In the genomic region with DNA sequence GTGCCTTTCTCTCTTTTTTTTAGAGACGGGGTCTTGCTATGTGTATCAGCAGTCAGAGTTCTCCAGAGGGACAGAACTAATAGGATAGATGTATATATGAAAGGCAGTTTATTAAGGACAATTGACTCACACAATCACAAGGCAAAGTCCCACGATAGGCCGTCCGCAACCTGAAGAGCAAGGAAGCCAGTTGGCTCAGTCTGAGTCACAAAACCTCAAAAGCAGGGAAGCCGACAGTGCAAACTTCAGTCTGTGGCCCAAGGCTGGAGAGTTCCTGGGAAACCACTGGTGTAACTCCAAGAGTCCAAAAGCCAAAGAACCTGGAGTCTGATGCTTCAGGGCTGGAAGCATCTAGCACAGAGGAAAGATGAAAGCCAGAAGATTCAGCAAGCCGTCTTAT, we compare ENCODE assay signal across 1 cellular context.
TF ChIP-seq lines count a peak whose summit lies in the region.

No MANE protein-coding gene starts in this region.

TF ChIP-seq in HepG2, 621 proteins besides CTCF, POLR2A, EP300 and RAD21 (continues in another document):
- peak; percentile 31; the same call in 1 of the 2 replicates for TF ChIP-seq ZNF644 (CRISPR knock-in tag; IDR thresholded peaks at IDR 0.05; ENCODE audit: low read depth)
- TF ChIP-seq, protein P1, sequence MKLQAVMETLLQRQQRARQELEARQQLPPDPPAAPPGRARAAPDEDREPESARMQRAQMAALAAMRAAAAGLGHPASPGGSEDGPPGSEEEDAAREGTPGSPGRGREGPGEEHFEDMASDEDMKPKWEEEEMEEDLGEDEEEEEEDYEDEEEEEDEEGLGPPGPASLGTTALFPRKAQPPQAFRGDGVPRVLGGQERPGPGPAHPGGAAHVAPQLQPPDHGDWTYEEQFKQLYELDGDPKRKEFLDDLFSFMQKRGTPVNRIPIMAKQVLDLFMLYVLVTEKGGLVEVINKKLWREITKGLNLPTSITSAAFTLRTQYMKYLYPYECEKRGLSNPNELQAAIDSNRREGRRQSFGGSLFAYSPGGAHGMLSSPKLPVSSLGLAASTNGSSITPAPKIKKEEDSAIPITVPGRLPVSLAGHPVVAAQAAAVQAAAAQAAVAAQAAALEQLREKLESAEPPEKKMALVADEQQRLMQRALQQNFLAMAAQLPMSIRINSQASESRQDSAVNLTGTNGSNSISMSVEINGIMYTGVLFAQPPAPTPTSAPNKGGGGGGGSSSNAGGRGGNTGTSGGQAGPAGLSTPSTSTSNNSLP (IDR thresholded peaks at IDR 0.05; ENCODE audit: low read depth, low read length): 0 out of 2 replicates have a peak, but pooled peaks have one; percentile 21
- TF ChIP-seq ZNF567 (CRISPR knock-in tag; IDR thresholded peaks at IDR 0.05; ENCODE audit: borderline replicate concordance): no peak
- no peak for TF ChIP-seq ZNF780A (CRISPR knock-in tag; IDR thresholded peaks at IDR 0.05)
- TF ChIP-seq, protein P2, sequence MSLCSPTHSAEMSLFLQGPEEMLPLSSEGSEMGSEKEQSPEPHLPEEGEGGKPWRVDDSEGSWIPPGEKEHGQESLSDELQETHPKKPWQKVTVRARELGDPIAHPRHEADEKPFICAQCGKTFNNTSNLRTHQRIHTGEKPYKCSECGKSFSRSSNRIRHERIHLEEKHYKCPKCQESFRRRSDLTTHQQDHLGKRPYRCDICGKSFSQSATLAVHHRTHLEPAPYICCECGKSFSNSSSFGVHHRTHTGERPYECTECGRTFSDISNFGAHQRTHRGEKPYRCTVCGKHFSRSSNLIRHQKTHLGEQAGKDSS (CRISPR knock-in tag; IDR thresholded peaks at IDR 0.05; ENCODE audit: borderline replicate concordance, low read depth): no peak
- no peak for TF ChIP-seq MBNL3 (CRISPR knock-in tag; conservative IDR thresholded peaks at IDR 0.05)
- TF ChIP-seq SIN3A (IDR thresholded peaks at IDR 0.05; ENCODE audit: borderline replicate concordance, low read depth, low read length): no peak
- TF ChIP-seq U2AF1 (optimal IDR thresholded peaks at IDR 0.05; ENCODE audit: low read depth, low read length): no peak
- TF ChIP-seq KDM5B (CRISPR knock-in tag; IDR thresholded peaks at IDR 0.05; ENCODE audit: borderline replicate concordance): no peak
- TF ChIP-seq, protein P3, sequence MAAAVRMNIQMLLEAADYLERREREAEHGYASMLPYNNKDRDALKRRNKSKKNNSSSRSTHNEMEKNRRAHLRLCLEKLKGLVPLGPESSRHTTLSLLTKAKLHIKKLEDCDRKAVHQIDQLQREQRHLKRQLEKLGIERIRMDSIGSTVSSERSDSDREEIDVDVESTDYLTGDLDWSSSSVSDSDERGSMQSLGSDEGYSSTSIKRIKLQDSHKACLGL (CRISPR knock-in tag; IDR thresholded peaks at IDR 0.05): no peak
- TF ChIP-seq ZNF605 (CRISPR knock-in tag; IDR thresholded peaks at IDR 0.05): no peak
- peak; percentile 86 for TF ChIP-seq BCL6 (CRISPR knock-in tag; IDR thresholded peaks at IDR 0.05)
- TF ChIP-seq MLLT10 (CRISPR knock-in tag; IDR thresholded peaks at IDR 0.05): no peak
- TF ChIP-seq, protein P4, sequence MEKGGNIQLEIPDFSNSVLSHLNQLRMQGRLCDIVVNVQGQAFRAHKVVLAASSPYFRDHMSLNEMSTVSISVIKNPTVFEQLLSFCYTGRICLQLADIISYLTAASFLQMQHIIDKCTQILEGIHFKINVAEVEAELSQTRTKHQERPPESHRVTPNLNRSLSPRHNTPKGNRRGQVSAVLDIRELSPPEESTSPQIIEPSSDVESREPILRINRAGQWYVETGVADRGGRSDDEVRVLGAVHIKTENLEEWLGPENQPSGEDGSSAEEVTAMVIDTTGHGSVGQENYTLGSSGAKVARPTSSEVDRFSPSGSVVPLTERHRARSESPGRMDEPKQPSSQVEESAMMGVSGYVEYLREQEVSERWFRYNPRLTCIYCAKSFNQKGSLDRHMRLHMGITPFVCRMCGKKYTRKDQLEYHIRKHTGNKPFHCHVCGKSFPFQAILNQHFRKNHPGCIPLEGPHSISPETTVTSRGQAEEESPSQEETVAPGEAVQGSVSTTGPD (CRISPR knock-in tag; IDR thresholded peaks at IDR 0.05): no peak
- TF ChIP-seq GTF3A (CRISPR knock-in tag; conservative IDR thresholded peaks at IDR 0.05): no peak
- no peak for TF ChIP-seq GABPB1 (CRISPR knock-in tag; IDR thresholded peaks at IDR 0.05)
- no peak for TF ChIP-seq TEAD2 (CRISPR knock-in tag; IDR thresholded peaks at IDR 0.05)
- TF ChIP-seq, protein P5, sequence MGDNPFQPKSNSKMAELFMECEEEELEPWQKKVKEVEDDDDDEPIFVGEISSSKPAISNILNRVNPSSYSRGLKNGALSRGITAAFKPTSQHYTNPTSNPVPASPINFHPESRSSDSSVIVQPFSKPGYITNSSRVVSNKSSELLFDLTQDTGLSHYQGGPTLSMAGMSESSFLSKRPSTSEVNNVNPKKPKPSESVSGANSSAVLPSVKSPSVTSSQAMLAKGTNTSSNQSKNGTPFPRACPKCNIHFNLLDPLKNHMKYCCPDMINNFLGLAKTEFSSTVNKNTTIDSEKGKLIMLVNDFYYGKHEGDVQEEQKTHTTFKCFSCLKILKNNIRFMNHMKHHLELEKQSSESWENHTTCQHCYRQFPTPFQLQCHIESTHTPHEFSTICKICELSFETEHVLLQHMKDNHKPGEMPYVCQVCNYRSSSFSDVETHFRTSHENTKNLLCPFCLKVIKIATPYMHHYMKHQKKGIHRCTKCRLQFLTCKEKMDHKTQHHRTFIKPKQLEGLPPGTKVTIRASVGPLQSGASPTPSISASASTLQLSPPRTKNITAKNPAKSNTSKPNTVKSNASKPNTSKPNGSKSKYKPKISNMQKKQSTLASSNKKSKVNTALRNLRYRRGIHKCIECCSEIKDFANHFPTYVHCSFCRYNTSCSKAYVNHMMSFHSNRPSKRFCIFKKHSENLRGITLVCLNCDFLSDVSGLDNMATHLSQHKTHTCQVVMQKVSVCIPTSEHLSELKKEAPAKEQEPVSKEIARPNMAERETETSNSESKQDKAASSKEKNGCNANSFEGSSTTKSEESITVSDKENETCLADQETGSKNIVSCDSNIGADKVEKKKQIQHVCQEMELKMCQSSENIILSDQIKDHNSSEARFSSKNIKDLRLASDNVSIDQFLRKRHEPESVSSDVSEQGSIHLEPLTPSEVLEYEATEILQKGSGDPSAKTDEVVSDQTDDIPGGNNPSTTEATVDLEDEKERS (CRISPR knock-in tag; IDR thresholded peaks at IDR 0.05): no peak
- no peak for TF ChIP-seq HMG20B (CRISPR knock-in tag; conservative IDR thresholded peaks at IDR 0.05)
- no peak for TF ChIP-seq FOXP1 (IDR thresholded peaks at IDR 0.05)
- no peak for TF ChIP-seq FOXP1 (CRISPR knock-in tag; IDR thresholded peaks at IDR 0.05)
- TF ChIP-seq, protein P6, sequence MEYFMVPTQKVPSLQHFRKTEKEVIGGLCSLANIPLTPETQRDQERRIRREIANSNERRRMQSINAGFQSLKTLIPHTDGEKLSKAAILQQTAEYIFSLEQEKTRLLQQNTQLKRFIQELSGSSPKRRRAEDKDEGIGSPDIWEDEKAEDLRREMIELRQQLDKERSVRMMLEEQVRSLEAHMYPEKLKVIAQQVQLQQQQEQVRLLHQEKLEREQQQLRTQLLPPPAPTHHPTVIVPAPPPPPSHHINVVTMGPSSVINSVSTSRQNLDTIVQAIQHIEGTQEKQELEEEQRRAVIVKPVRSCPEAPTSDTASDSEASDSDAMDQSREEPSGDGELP (IDR thresholded peaks at IDR 0.05; ENCODE audit: borderline replicate concordance, low read depth): no peak
- no peak for TF ChIP-seq ATF7 (IDR thresholded peaks at IDR 0.05)
- TF ChIP-seq ATF7 (CRISPR knock-in tag; IDR thresholded peaks at IDR 0.05): no peak
- TF ChIP-seq ZBTB7B (CRISPR knock-in tag; IDR thresholded peaks at IDR 0.05): no peak
- TF ChIP-seq HMG20A (CRISPR knock-in tag; IDR thresholded peaks at IDR 0.05; ENCODE audit: borderline replicate concordance): no peak
- TF ChIP-seq ZNF7 (CRISPR knock-in tag; IDR thresholded peaks at IDR 0.05): peak; percentile 85; the same call in 1 of the 2 replicates
- TF ChIP-seq, protein P7, sequence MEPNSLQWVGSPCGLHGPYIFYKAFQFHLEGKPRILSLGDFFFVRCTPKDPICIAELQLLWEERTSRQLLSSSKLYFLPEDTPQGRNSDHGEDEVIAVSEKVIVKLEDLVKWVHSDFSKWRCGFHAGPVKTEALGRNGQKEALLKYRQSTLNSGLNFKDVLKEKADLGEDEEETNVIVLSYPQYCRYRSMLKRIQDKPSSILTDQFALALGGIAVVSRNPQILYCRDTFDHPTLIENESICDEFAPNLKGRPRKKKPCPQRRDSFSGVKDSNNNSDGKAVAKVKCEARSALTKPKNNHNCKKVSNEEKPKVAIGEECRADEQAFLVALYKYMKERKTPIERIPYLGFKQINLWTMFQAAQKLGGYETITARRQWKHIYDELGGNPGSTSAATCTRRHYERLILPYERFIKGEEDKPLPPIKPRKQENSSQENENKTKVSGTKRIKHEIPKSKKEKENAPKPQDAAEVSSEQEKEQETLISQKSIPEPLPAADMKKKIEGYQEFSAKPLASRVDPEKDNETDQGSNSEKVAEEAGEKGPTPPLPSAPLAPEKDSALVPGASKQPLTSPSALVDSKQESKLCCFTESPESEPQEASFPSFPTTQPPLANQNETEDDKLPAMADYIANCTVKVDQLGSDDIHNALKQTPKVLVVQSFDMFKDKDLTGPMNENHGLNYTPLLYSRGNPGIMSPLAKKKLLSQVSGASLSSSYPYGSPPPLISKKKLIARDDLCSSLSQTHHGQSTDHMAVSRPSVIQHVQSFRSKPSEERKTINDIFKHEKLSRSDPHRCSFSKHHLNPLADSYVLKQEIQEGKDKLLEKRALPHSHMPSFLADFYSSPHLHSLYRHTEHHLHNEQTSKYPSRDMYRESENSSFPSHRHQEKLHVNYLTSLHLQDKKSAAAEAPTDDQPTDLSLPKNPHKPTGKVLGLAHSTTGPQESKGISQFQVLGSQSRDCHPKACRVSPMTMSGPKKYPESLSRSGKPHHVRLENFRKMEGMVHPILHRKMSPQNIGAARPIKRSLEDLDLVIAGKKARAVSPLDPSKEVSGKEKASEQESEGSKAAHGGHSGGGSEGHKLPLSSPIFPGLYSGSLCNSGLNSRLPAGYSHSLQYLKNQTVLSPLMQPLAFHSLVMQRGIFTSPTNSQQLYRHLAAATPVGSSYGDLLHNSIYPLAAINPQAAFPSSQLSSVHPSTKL (CRISPR knock-in tag; IDR thresholded peaks at IDR 0.05): no peak
- no peak for TF ChIP-seq RBFOX2 (IDR thresholded peaks at IDR 0.05; ENCODE audit: low read depth, low read length)
- TF ChIP-seq MXD4 (CRISPR knock-in tag; IDR thresholded peaks at IDR 0.05): no peak
- TF ChIP-seq MTA1 (CRISPR knock-in tag; IDR thresholded peaks at IDR 0.05; ENCODE audit: borderline replicate concordance): no peak
- TF ChIP-seq HNF4A (CRISPR knock-in tag; IDR thresholded peaks at IDR 0.05): peak; percentile 37
- no peak for TF ChIP-seq ZNF121 (CRISPR knock-in tag; IDR thresholded peaks at IDR 0.05)
- no peak for TF ChIP-seq ATAD3A (CRISPR knock-in tag; IDR thresholded peaks at IDR 0.05)
- no peak for TF ChIP-seq BRD4 (CRISPR knock-in tag; IDR thresholded peaks at IDR 0.05)
- no peak for TF ChIP-seq PTBP1 (IDR thresholded peaks at IDR 0.05; ENCODE audit: low read depth, low read length, poor library complexity, severe bottlenecking)
- TF ChIP-seq ZFY (CRISPR knock-in tag; IDR thresholded peaks at IDR 0.05): no peak
- no peak for TF ChIP-seq NPAS2 (CRISPR knock-in tag; IDR thresholded peaks at IDR 0.05; ENCODE audit: borderline replicate concordance)
- TF ChIP-seq, protein P8, sequence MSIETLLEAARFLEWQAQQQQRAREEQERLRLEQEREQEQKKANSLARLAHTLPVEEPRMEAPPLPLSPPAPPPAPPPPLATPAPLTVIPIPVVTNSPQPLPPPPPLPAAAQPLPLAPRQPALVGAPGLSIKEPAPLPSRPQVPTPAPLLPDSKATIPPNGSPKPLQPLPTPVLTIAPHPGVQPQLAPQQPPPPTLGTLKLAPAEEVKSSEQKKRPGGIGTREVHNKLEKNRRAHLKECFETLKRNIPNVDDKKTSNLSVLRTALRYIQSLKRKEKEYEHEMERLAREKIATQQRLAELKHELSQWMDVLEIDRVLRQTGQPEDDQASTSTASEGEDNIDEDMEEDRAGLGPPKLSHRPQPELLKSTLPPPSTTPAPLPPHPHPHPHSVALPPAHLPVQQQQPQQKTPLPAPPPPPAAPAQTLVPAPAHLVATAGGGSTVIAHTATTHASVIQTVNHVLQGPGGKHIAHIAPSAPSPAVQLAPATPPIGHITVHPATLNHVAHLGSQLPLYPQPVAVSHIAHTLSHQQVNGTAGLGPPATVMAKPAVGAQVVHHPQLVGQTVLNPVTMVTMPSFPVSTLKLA (IDR thresholded peaks at IDR 0.05): no peak
- no peak for TF ChIP-seq ZNF251 (CRISPR knock-in tag; IDR thresholded peaks at IDR 0.05)
- no peak for TF ChIP-seq BHLHE40 (IDR thresholded peaks at IDR 0.05; ENCODE audit: low read length)
- peak; percentile 65; the same call in 1 of the 2 replicates for TF ChIP-seq TCF7 (IDR thresholded peaks at IDR 0.05; ENCODE audit: low read depth)
- no peak for TF ChIP-seq ZNF766 (CRISPR knock-in tag; IDR thresholded peaks at IDR 0.05; ENCODE audit: borderline replicate concordance)
- no peak for TF ChIP-seq ONECUT2 (CRISPR knock-in tag; IDR thresholded peaks at IDR 0.05)
- no peak for TF ChIP-seq JDP2 (CRISPR knock-in tag; IDR thresholded peaks at IDR 0.05; ENCODE audit: borderline replicate concordance)
- TF ChIP-seq, protein P9, sequence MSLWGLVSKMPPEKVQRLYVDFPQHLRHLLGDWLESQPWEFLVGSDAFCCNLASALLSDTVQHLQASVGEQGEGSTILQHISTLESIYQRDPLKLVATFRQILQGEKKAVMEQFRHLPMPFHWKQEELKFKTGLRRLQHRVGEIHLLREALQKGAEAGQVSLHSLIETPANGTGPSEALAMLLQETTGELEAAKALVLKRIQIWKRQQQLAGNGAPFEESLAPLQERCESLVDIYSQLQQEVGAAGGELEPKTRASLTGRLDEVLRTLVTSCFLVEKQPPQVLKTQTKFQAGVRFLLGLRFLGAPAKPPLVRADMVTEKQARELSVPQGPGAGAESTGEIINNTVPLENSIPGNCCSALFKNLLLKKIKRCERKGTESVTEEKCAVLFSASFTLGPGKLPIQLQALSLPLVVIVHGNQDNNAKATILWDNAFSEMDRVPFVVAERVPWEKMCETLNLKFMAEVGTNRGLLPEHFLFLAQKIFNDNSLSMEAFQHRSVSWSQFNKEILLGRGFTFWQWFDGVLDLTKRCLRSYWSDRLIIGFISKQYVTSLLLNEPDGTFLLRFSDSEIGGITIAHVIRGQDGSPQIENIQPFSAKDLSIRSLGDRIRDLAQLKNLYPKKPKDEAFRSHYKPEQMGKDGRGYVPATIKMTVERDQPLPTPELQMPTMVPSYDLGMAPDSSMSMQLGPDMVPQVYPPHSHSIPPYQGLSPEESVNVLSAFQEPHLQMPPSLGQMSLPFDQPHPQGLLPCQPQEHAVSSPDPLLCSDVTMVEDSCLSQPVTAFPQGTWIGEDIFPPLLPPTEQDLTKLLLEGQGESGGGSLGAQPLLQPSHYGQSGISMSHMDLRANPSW (CRISPR knock-in tag; IDR thresholded peaks at IDR 0.05; ENCODE audit: borderline replicate concordance): no peak
- no peak for TF ChIP-seq ZNF749 (CRISPR knock-in tag; IDR thresholded peaks at IDR 0.05; ENCODE audit: borderline replicate concordance)
- TF ChIP-seq AGO2 (optimal IDR thresholded peaks at IDR 0.05; ENCODE audit: low read depth, low read length): no peak
- no peak for TF ChIP-seq MTF1 (CRISPR knock-in tag; IDR thresholded peaks at IDR 0.05)
